ENCODE assay signal across 7 cellular contexts in genomic region chr1:17952506-17952905, GRCh38.
"Had no signal": no experiment of that assay in that cellular context is flagged by ENCODE, and none has a peak within 500 bp of the region (broad histone marks: within the 10 kb centered on the region; RNA-seq: fewer than 3 reads in every experiment).

No MANE protein-coding gene starts in this region.

- ATAC-seq: GM23338, HCT116, HepG2 had no signal

- DNase-seq: HFFc6, KBM-7 had no signal

- H3K4me3 ChIP-seq: GM23338, HAP-1 had no signal

- H3K27ac Mint-ChIP-seq: GM23338, HFFc6, IgD-negative memory B cell had no signal

- H3K36me3 ChIP-seq: HAP-1 had no signal

- H3K9me3 Mint-ChIP-seq: GM23338, HFFc6, IgD-negative memory B cell had no signal

- H3K4me3 Mint-ChIP-seq: GM23338, HFFc6 had no signal
